In genomic region chr17:78329263-78330059, GRCh38 we compare ENCODE assay signal across 9 cellular contexts. TPM values are rescaled to one million over a fixed set of nuclear protein-coding genes. Genes with fewer than 3 reads are reported as not detected.
A peak's percentile ranks its signal among the peaks of the same experiment; 100 is the strongest.
DNase-seq lines count a peak whose midpoint lies in the region; ATAC-seq and TF ChIP-seq lines count a peak whose summit lies in the region.
"Had no signal": no experiment of that assay in that cellular context is flagged by ENCODE, and none has a peak within 500 bp of the region (broad histone marks: within the 10 kb centered on the region; RNA-seq: fewer than 3 reads in every experiment).

No MANE protein-coding gene starts in this region.

- intact Hi-C loops in esophagus muscularis mucosa (cut with DNase I), result no loop called here

- TF ChIP-seq POLR2A in esophagus muscularis mucosa (IDR thresholded peaks at IDR 0.05; ENCODE audit: low read depth), result no peak

- H3K27me3 ChIP-seq in esophagus muscularis mucosa, result no peaks in the 10 kb centered on the region

- H3K36me3 ChIP-seq in esophagus muscularis mucosa, result no peaks in the 10 kb centered on the region

- no peak for TF ChIP-seq EP300 in esophagus muscularis mucosa (IDR thresholded peaks at IDR 0.05)

- H3K36me3 Mint-ChIP-seq in activated T-cell treated with anti-CD3 and anti-CD28 coated beads, Interleukin-2, amount 50 U/mL, for 24 hours (ENCODE audit: low read depth), result no peaks in the 10 kb centered on the region

- H3K4me1 Mint-ChIP-seq in activated T-cell treated with anti-CD3 and anti-CD28 coated beads, Interleukin-2, amount 50 U/mL, for 24 hours (ENCODE audit: low read depth), result peaks cover 40% of the 10 kb centered on the region

- ATAC-seq in stimulated activated naive CD8-positive, alpha-beta T cell treated with anti-CD3 and anti-CD28 coated beads, Interleukin-15, Interleukin-2, amounts not matched to agents 100 U/mL and 50 U/mL, for 24 hours, result peak; percentile 65
- ATAC-seq in HG02938 (IDR thresholded peaks at IDR 0.05; ENCODE audit: unreplicated experiment) (no peak), HG03097 (IDR thresholded peaks at IDR 0.05; ENCODE audit: low FRiP score, unreplicated experiment) (no peak)

- no peaks in the 10 kb centered on the region for H3K9me3 ChIP-seq in esophagus muscularis mucosa

- H3K4me1 ChIP-seq in esophagus muscularis mucosa, result peaks cover 17 to 39% (median 34%) of the 10 kb centered on the region in 4 donors

- no peaks in the 10 kb centered on the region for H3K27me3 Mint-ChIP-seq in activated T-cell treated with anti-CD3 and anti-CD28 coated beads, Interleukin-2, amount 50 U/mL, for 24 hours

- H3K4me3 ChIP-seq in esophagus muscularis mucosa, result no peak overlapping the region

- 55% methylated on average over 8 of the region's 16 CpGs for WGBS in esophagus muscularis mucosa

- no peaks in the 10 kb centered on the region for H3K9me3 Mint-ChIP-seq in activated T-cell treated with anti-CD3 and anti-CD28 coated beads, Interleukin-2, amount 50 U/mL, for 24 hours

- no peak overlapping the region for H3K4me3 Mint-ChIP-seq in activated T-cell treated with anti-CD3 and anti-CD28 coated beads, Interleukin-2, amount 50 U/mL, for 24 hours

- CTCF ChIA-PET in RWPE1 (lab: Yijun Ruan, JAX), result interaction anchor here (0.5 to 1.0 kb wide), 3 partner anchors 20 to 48 kb away, joined by 3 to 4 read pairs (median 3); no protein-coding TSS in a partner anchor

- peak overlapping the region; percentile 84 for H3K27ac ChIP-seq in RWPE1
- H3K27ac ChIP-seq in esophagus muscularis mucosa (replicated peaks in 1 of 4), result peak overlapping the region; percentile 12 to 51 (median 28)

- POLR2A ChIA-PET in RWPE1 (lab: Yijun Ruan, JAX; ENCODE audit: low non-redundant PET), result no interaction called here

- H3K27ac Mint-ChIP-seq in activated T-cell treated with anti-CD3 and anti-CD28 coated beads, Interleukin-2, amount 50 U/mL, for 24 hours, result peak overlapping the region; percentile 26

- DNase-seq in activated T-cell treated with anti-CD3 and anti-CD28 coated beads, Interleukin-2, amount 50 U/mL, for 24 hours, result no peak
- no peak for DNase-seq in activated T-cell treated with anti-CD3 and anti-CD28 coated beads, Interleukin-2, amount 50 U/mL, for 1 hour
- DNase-seq in RWPE1 (ENCODE audit: low spot score), result no peak
- no peak for DNase-seq in esophagus muscularis mucosa (ENCODE audit: extremely low spot score)
- peak; percentile 62 for DNase-seq in stimulated activated naive CD8-positive, alpha-beta T cell treated with anti-CD3 and anti-CD28 coated beads, Interleukin-15, Interleukin-2, amounts not matched to agents 100 U/mL and 50 U/mL, for 24 hours
- DNase-seq in NCI-H2196 (lab: John Stamatoyannopoulos, UW; ENCODE audit: unreplicated experiment), result no peak
- DNase-seq: retina had no signal

- no peak for TF ChIP-seq CTCF in RWPE1 (conservative IDR thresholded peaks at IDR 0.05; ENCODE audit: low read depth)
- no peak for TF ChIP-seq CTCF in esophagus muscularis mucosa (IDR thresholded peaks at IDR 0.05)

RNA-seq across cellular contexts. Expression of gene SOCS3, which starts 30.4 kb away (rescaled TPM):
- 1,000 to 10,000 TPM in 1 of 4 donors, 10 to 100 TPM in 3; 12.5 to 1,139 (median 39.3) TPM for total RNA-seq in esophagus muscularis mucosa

RNA-seq across cellular contexts. Expression of gene PGS1, which starts 49.0 kb away (rescaled TPM):
- 10 to 100 TPM; 30.7 to 45.9 (median 35.6) TPM for total RNA-seq in esophagus muscularis mucosa
